ENCODE assay signal across 16 cellular contexts in the genomic region with DNA sequence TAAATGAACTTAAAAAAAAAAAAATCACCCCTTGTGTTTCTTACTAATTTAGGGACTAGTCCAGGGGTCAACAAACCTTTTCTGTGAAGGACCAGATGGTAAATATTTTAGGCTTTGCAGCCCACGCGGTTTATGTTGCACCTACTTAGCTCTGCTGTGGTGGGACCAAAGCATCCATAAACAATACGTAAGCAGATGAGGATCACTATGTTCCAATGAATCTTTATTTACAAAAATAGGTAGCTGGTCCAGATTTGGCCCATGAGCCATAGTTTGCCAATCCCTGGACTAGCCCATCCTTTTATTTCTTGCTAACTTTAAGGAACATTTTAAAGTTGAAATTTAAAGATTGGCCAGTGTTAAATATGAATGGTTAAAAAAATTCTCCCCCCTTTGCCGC.
A peak's percentile ranks its signal among the peaks of the same experiment; 100 is the strongest.
DNase-seq lines count a peak whose midpoint lies in the region; ATAC-seq and TF ChIP-seq lines count a peak whose summit lies in the region.
"Had no signal": no experiment of that assay in that cellular context is flagged by ENCODE, and none has a peak within 500 bp of the region (broad histone marks: within the 10 kb centered on the region; RNA-seq: fewer than 3 reads in every experiment).

No MANE protein-coding gene starts in this region.

- DNase-seq in caudate nucleus (lab: John Stamatoyannopoulos, UW) (no peak), mesendoderm (no peak), spleen (no peak), GM19238 (ENCODE audit: insufficient read length, low spot score) (no peak)
- DNase-seq in CD8-positive, alpha-beta T cell, result no peak
- DNase-seq in naive thymus-derived CD8-positive, alpha-beta T cell, result no peak
- DNase-seq: activated CD8-positive, alpha-beta T cell treated with anti-CD3 and anti-CD28 coated beads for 36 hours; activated effector memory CD4-positive, alpha-beta T cell treated with Interleukin-2 at 50 U/mL for 16 hours; NCI-H2107; NCI-H69; occipital lobe had no signal

- H3K27ac ChIP-seq in HUES6 (ENCODE audit: low read depth, low read length) (peak overlapping the region; percentile 44; the same call in 1 of the 2 replicates), caudate nucleus (ENCODE audit: low read depth, low read length) (peak overlapping the region; percentile 12), mesendoderm (ENCODE audit: low read depth, low read length) (peak overlapping the region; percentile 91), spleen (peak overlapping the region in 6 of 8 donors; percentile 39 to 85 (median 69))
- no peak overlapping the region for H3K27ac ChIP-seq in CD8-positive, alpha-beta T cell (ENCODE audit: low read depth, low read length)

- H3K27me3 ChIP-seq in HUES6 (ENCODE audit: control insufficient read depth, insufficient read depth, low read length), result no peaks in the 10 kb centered on the region
- no peaks in the 10 kb centered on the region for H3K27me3 ChIP-seq in mesendoderm (ENCODE audit: insufficient read depth, low read length, poor library complexity)
- no peaks in the 10 kb centered on the region for H3K27me3 ChIP-seq in spleen (replicated peaks in 1 of 7)
- no peaks in the 10 kb centered on the region for H3K27me3 ChIP-seq in CD8-positive, alpha-beta T cell (ENCODE audit: insufficient read depth, low read length)

- no peak overlapping the region for H3K4ac ChIP-seq in mesendoderm (ENCODE audit: low read depth, low read length)

- ATAC-seq in CD8-positive, alpha-beta T cell, result no peak
- no peak for ATAC-seq in naive thymus-derived CD8-positive, alpha-beta T cell
- no peak for ATAC-seq in HG03159 (IDR thresholded peaks at IDR 0.05; ENCODE audit: unreplicated experiment)
- ATAC-seq: activated CD8-positive, alpha-beta T cell treated with anti-CD3 and anti-CD28 coated beads for 36 hours; Panc1 had no signal

- no peak overlapping the region for H3K4me2 ChIP-seq in mesendoderm (ENCODE audit: low read length)

- H2BK120ac ChIP-seq in mesendoderm (ENCODE audit: low read depth, low read length), result no peak overlapping the region

- no peak overlapping the region for H3K27ac Mint-ChIP-seq in CD8-positive, alpha-beta T cell
- H3K27ac Mint-ChIP-seq in naive thymus-derived CD8-positive, alpha-beta T cell, result no peak overlapping the region
- H3K27ac Mint-ChIP-seq: activated CD8-positive, alpha-beta T cell treated with anti-CD3 and anti-CD28 coated beads for 36 hours; B cell had no signal

- no peak overlapping the region for H3K23ac ChIP-seq in mesendoderm (ENCODE audit: low read length)

- no peak for TF ChIP-seq POLR2A in spleen (IDR thresholded peaks at IDR 0.05)

- no peak overlapping the region; the same call in 1 of the 2 replicates for H3K4me3 ChIP-seq in HUES6 (ENCODE audit: low read depth, low read length)
- no peak overlapping the region for H3K4me3 ChIP-seq in mesendoderm (ENCODE audit: low read length)
- no peak overlapping the region for H3K4me3 ChIP-seq in spleen
- no peak overlapping the region for H3K4me3 ChIP-seq in CD8-positive, alpha-beta T cell (ENCODE audit: low read depth, low read length)

- H3K9ac ChIP-seq in HUES6 (ENCODE audit: low read length), result no peak overlapping the region
- peak overlapping the region; percentile 58 for H3K9ac ChIP-seq in mesendoderm (ENCODE audit: low read length)

- CTCF ChIA-PET in CD8-positive, alpha-beta T cell (lab: Charles Lee), result interaction anchor here (0.6 to 1.5 kb wide), 2 partner anchors 49 to 107 kb away, joined by 3 read pairs; no protein-coding TSS in a partner anchor

- peak overlapping the region; percentile 97 for H3K18ac ChIP-seq in mesendoderm (ENCODE audit: low read length)

- H3K4me1 Mint-ChIP-seq in CD8-positive, alpha-beta T cell (ENCODE audit: low read depth), result peaks cover 44% of the 10 kb centered on the region
- peaks cover 16 to 47% (median 35%) of the 10 kb centered on the region in 4 donors for H3K4me1 Mint-ChIP-seq in naive thymus-derived CD8-positive, alpha-beta T cell

- no peak overlapping the region for H2BK15ac ChIP-seq in mesendoderm (replicated peaks; ENCODE audit: low read depth)

- H3K4me1 ChIP-seq in HUES6 (ENCODE audit: control insufficient read depth, insufficient read depth, low read length) (peaks cover 84% of the 10 kb centered on the region), mesendoderm (ENCODE audit: control insufficient read depth, low read depth, low read length) (peaks cover 43% of the 10 kb centered on the region), spleen (peaks cover 53 to 100% (median 94%) of the 10 kb centered on the region in 6 donors)
- peaks cover 12% of the 10 kb centered on the region for H3K4me1 ChIP-seq in CD8-positive, alpha-beta T cell (ENCODE audit: insufficient read depth, low read length)

- H3K9me3 ChIP-seq in HUES6 (ENCODE audit: control insufficient read depth, insufficient read depth, low read depth, low read length) (no peaks in the 10 kb centered on the region), spleen (no peaks in the 10 kb centered on the region)
- H3K9me3 ChIP-seq in CD8-positive, alpha-beta T cell (ENCODE audit: low read length), result no peaks in the 10 kb centered on the region

- no peaks in the 10 kb centered on the region for H3K27me3 Mint-ChIP-seq in CD8-positive, alpha-beta T cell (ENCODE audit: low read depth)
- no peaks in the 10 kb centered on the region for H3K27me3 Mint-ChIP-seq in naive thymus-derived CD8-positive, alpha-beta T cell
- H3K27me3 Mint-ChIP-seq: activated CD8-positive, alpha-beta T cell treated with anti-CD3 and anti-CD28 coated beads for 36 hours; B cell; memory B cell had no signal

- H3K36me3 ChIP-seq in HUES6 (ENCODE audit: control insufficient read depth, insufficient read depth, low read length), result no peaks in the 10 kb centered on the region
- H3K36me3 ChIP-seq in mesendoderm (ENCODE audit: control insufficient read depth, insufficient read depth, low read length), result no peaks in the 10 kb centered on the region
- H3K36me3 ChIP-seq in spleen, result no peaks in the 10 kb centered on the region
- H3K36me3 ChIP-seq in CD8-positive, alpha-beta T cell (ENCODE audit: insufficient read depth, low read length), result no peaks in the 10 kb centered on the region

- intact Hi-C loops in spleen (cut with DNase I; ENCODE audit: low total_unique reads), result no loop called here
- intact Hi-C loops in CD8-positive, alpha-beta T cell (cut with DNase I, micrococcal nuclease), result no loop called here

- peak overlapping the region; percentile 95 for H2BK5ac ChIP-seq in mesendoderm (ENCODE audit: low read length)

- no CpG with 5 or more reads among the region's 4 CpGs for WGBS in mesendoderm (ENCODE audit: extremely low coverage, insufficient coverage, low lambda C conversion rate)
- 88 to 96% (median 90%) methylated on average over 4 of the region's 4 CpGs for WGBS in spleen, 5 donors

- TF ChIP-seq CTCF in spleen (IDR thresholded peaks at IDR 0.05 in 8 of 11, conservative IDR thresholded peaks at IDR 0.05 in 3 of 11), result no peak
- TF ChIP-seq CTCF in CD8-positive, alpha-beta T cell (IDR thresholded peaks at IDR 0.05), result no peak

- H3K79me1 ChIP-seq in mesendoderm (ENCODE audit: low read length), result peaks cover 4% of the 10 kb centered on the region

- peak overlapping the region; percentile 59 for H4K5ac ChIP-seq in mesendoderm (ENCODE audit: low read length)

- no peak overlapping the region for H3K4me3 Mint-ChIP-seq in CD8-positive, alpha-beta T cell
- no peak overlapping the region for H3K4me3 Mint-ChIP-seq in naive thymus-derived CD8-positive, alpha-beta T cell
- H3K4me3 Mint-ChIP-seq: activated CD8-positive, alpha-beta T cell treated with anti-CD3 and anti-CD28 coated beads for 36 hours; B cell; memory B cell had no signal

- no peaks in the 10 kb centered on the region for H3K9me3 Mint-ChIP-seq in CD8-positive, alpha-beta T cell
- no peaks in the 10 kb centered on the region for H3K9me3 Mint-ChIP-seq in naive thymus-derived CD8-positive, alpha-beta T cell
- H3K9me3 Mint-ChIP-seq: activated CD8-positive, alpha-beta T cell treated with anti-CD3 and anti-CD28 coated beads for 36 hours; memory B cell had no signal

- no peak overlapping the region for H2AK5ac ChIP-seq in mesendoderm (ENCODE audit: low read length)

- POLR2A ChIA-PET in CD8-positive, alpha-beta T cell (lab: Charles Lee), result no interaction called here
- POLR2A ChIA-PET in naive thymus-derived CD8-positive, alpha-beta T cell (lab: Charles Lee), result interaction anchor here (1.5 kb wide), 1 partner anchor 23 kb away, joined by 6 read pairs; no protein-coding TSS in a partner anchor

- peaks cover 57% of the 10 kb centered on the region for H3K79me2 ChIP-seq in mesendoderm (ENCODE audit: control insufficient read depth, insufficient read depth, low read length)

- H4K8ac ChIP-seq in mesendoderm (ENCODE audit: low read depth, low read length), result no peak overlapping the region

- H3K56ac ChIP-seq in mesendoderm (ENCODE audit: low read length), result peak overlapping the region; percentile 82

- no peaks in the 10 kb centered on the region for H3K36me3 Mint-ChIP-seq in CD8-positive, alpha-beta T cell
- peaks cover 0 to 8% (median 0%) of the 10 kb centered on the region in 3 donors for H3K36me3 Mint-ChIP-seq in naive thymus-derived CD8-positive, alpha-beta T cell
- H3K36me3 Mint-ChIP-seq: memory B cell had no signal
